In genomic region chr4:54879576-54879975, GRCh38 we compare ENCODE assay signal across 20 cellular contexts.
DNase-seq lines count a peak whose midpoint lies in the region; ATAC-seq and TF ChIP-seq lines count a peak whose summit lies in the region.
"Had no signal": no experiment of that assay in that cellular context is flagged by ENCODE, and none has a peak within 500 bp of the region (broad histone marks: within the 10 kb centered on the region; RNA-seq: fewer than 3 reads in every experiment).

No MANE protein-coding gene starts in this region.

- H2AFZ ChIP-seq in GM23248 = no peak overlapping the region
- no peak overlapping the region for H2AFZ ChIP-seq in fibroblast of lung (ENCODE audit: low read length)

- no peak overlapping the region for H3K27ac ChIP-seq in GM23248
- no peak overlapping the region for H3K27ac ChIP-seq in fibroblast of lung (ENCODE audit: insufficient read depth, low read length)
- no peak overlapping the region for H3K27ac ChIP-seq in gastroesophageal sphincter
- H3K27ac ChIP-seq: BLaER1, thoracic aorta had no signal

- H3K9ac ChIP-seq in GM23248 (no peak overlapping the region), fibroblast of lung (ENCODE audit: insufficient read depth, low read length) (no peak overlapping the region)
- H3K9ac ChIP-seq: BLaER1 had no signal

- H3K9me2 ChIP-seq in GM23248 (ENCODE audit: insufficient read depth) = no peaks in the 10 kb centered on the region

- H3K4me2 ChIP-seq in GM23248 (ENCODE audit: unreplicated experiment) = peak overlapping the region; percentile 21
- no peak overlapping the region for H3K4me2 ChIP-seq in fibroblast of lung (ENCODE audit: extremely low read depth, insufficient read depth, low read length)
- H3K4me2 ChIP-seq: BLaER1 had no signal

- TF ChIP-seq EP300 in gastroesophageal sphincter (IDR thresholded peaks at IDR 0.05) = no peak

- no peak for ATAC-seq in gastroesophageal sphincter
- ATAC-seq: activated CD8-positive, alpha-beta T cell treated with anti-CD3 and anti-CD28 coated beads, Interleukin-2, amount 10 ng/mL, durations not matched to agents 7 days and 5 days; naive thymus-derived CD8-positive, alpha-beta T cell had no signal

- H3K4me3 ChIP-seq in GM23248 (no peak overlapping the region), fibroblast of lung (replicated peaks in 1 of 4; ENCODE audit: control extremely low read depth in 1 of 4, insufficient read depth in 1 of 4, low read depth in 3 of 4, low read length in 4 of 4) (no peak overlapping the region), skeletal muscle cell (ENCODE audit: low read depth, low read length) (no peak overlapping the region), gastroesophageal sphincter (no peak overlapping the region)
- H3K4me3 ChIP-seq: BLaER1, lung, thoracic aorta had no signal

- TF ChIP-seq POLR2A in gastroesophageal sphincter (IDR thresholded peaks at IDR 0.05) = no peak

- in situ Hi-C loops in GM23248 (cut with MboI) = no loop called here

- H3K4me1 ChIP-seq in GM23248 (ENCODE audit: insufficient read depth) (no peaks in the 10 kb centered on the region; the same call in none of the 2 replicates), fibroblast of lung (ENCODE audit: control insufficient read depth, extremely low read depth, insufficient read depth, low read length) (peaks cover 2% of the 10 kb centered on the region), gastroesophageal sphincter (no peaks in the 10 kb centered on the region)
- H3K4me1 ChIP-seq: BLaER1 had no signal

- H3F3A ChIP-seq in GM23248 (ENCODE audit: insufficient read depth) = no peaks in the 10 kb centered on the region

- DNase-seq in GM23248 = peak; percentile 71
- peak; percentile 15 for DNase-seq in T1000 (lab: John Stamatoyannopoulos, UW)
- peak; percentile 25 to 75 for DNase-seq in fibroblast of lung (ENCODE audit: low read depth in 2 of 2)
- DNase-seq in skeletal muscle cell (ENCODE audit: low read depth) = peak; percentile 39
- DNase-seq in inferior parietal cortex (ENCODE audit: extremely low spot score) = no peak
- no peak for DNase-seq in activated effector memory CD4-positive, alpha-beta T cell treated with Interleukin-2 at 50 U/mL for 16 hours
- DNase-seq in CD1c-positive myeloid dendritic cell (ENCODE audit: extremely low spot score) = no peak
- DNase-seq: activated CD4-positive, CD25-positive, alpha-beta regulatory T cell; activated CD8-positive, alpha-beta T cell treated with anti-CD3 and anti-CD28 coated beads, Interleukin-2, amount 10 ng/mL, durations not matched to agents 7 days and 5 days; activated T-cell treated with anti-CD3 and anti-CD28 coated beads, Interleukin-2, amount 50 U/mL, for 48 hours; H9; Kasumi-1; naive thymus-derived CD8-positive, alpha-beta T cell; NCI-H446 treated with DMSO at 0.1 percent for 48 hours; posterior cingulate gyrus; T-helper 2 cell had no signal

- no peak for TF ChIP-seq CTCF in fibroblast of lung (conservative IDR thresholded peaks at IDR 0.05 in 1 of 2, IDR thresholded peaks at IDR 0.05 in 1 of 2; ENCODE audit: low read depth in 1 of 2, low read length in 2 of 2)
- TF ChIP-seq CTCF in gastroesophageal sphincter (IDR thresholded peaks at IDR 0.05) = no peak

- no peaks in the 10 kb centered on the region for H3K36me3 ChIP-seq in GM23248 (ENCODE audit: low read depth)
- H3K36me3 ChIP-seq in fibroblast of lung (ENCODE audit: control insufficient read depth, insufficient read depth, low read length) = no peaks in the 10 kb centered on the region
- no peaks in the 10 kb centered on the region for H3K36me3 ChIP-seq in gastroesophageal sphincter
- H3K36me3 ChIP-seq: BLaER1, thoracic aorta had no signal

- H3K27me3 ChIP-seq in GM23248 (replicated peaks; ENCODE audit: insufficient read depth) (no peaks in the 10 kb centered on the region), fibroblast of lung (ENCODE audit: control insufficient read depth, insufficient read depth, low read length) (no peaks in the 10 kb centered on the region), gastroesophageal sphincter (no peaks in the 10 kb centered on the region)
- H3K27me3 ChIP-seq: BLaER1 had no signal

- no peaks in the 10 kb centered on the region for H3K9me3 ChIP-seq in GM23248 (ENCODE audit: low read depth)
- H3K9me3 ChIP-seq in fibroblast of lung (ENCODE audit: control insufficient read depth, insufficient read depth, low read depth, low read length) = no peaks in the 10 kb centered on the region
- no peaks in the 10 kb centered on the region for H3K9me3 ChIP-seq in gastroesophageal sphincter
- H3K9me3 ChIP-seq: BLaER1, thoracic aorta had no signal

- H3K79me2 ChIP-seq in GM23248 (ENCODE audit: insufficient read depth) (no peaks in the 10 kb centered on the region), fibroblast of lung (ENCODE audit: control insufficient read depth, insufficient read depth, low read length) (no peaks in the 10 kb centered on the region)

- H4K20me1 ChIP-seq in GM23248 (ENCODE audit: insufficient read depth) (no peaks in the 10 kb centered on the region), fibroblast of lung (ENCODE audit: control insufficient read depth, extremely low read depth, insufficient read depth, low read length) (no peaks in the 10 kb centered on the region)
- H4K20me1 ChIP-seq: BLaER1 had no signal

Comparison
In these comparisons a context has a peak if more than half of its experiments do, and no peak if none do; other contexts are left out.
1. DNase-seq: peak in GM23248 (single experiment), T1000 (single experiment), fibroblast of lung (2 of 2) and skeletal muscle cell (single experiment); none in inferior parietal cortex (single experiment), activated effector memory CD4-positive, alpha-beta T cell treated with Interleukin-2 at 50 U/mL for 16 hours (single experiment) and CD1c-positive myeloid dendritic cell (single experiment).